ENCODE assay signal across 10 cellular contexts in genomic region chr6:143449082-143449481, GRCh38. TPM values are rescaled to one million over a fixed set of nuclear protein-coding genes. Genes with fewer than 3 reads are reported as not detected.
DNase-seq lines count a peak whose midpoint lies in the region; ATAC-seq and TF ChIP-seq lines count a peak whose summit lies in the region.
"Had no signal": no experiment of that assay in that cellular context is flagged by ENCODE, and none has a peak within 500 bp of the region (broad histone marks: within the 10 kb centered on the region; RNA-seq: fewer than 3 reads in every experiment).

No MANE protein-coding gene starts in this region.

- H3K36me3 ChIP-seq in SJCRH30 (no peaks in the 10 kb centered on the region; the same call in 1 of the 2 replicates), H7 (replicated peaks; ENCODE audit: control insufficient read depth, insufficient read depth, low read length) (no peaks in the 10 kb centered on the region)

- H3K27me3 ChIP-seq in SJCRH30 (no peaks in the 10 kb centered on the region), H7 (ENCODE audit: control insufficient read depth, insufficient read depth, low read length) (no peaks in the 10 kb centered on the region)

- DNase-seq in activated naive CD4-positive, alpha-beta T cell treated with anti-CD3 and anti-CD28 coated beads for 36 hours, result no peak
- DNase-seq in activated naive CD4-positive, alpha-beta T cell treated with anti-CD3 and anti-CD28 coated beads, Interleukin-2, amount 50 U/mL, for 16 hours, result no peak
- no peak for DNase-seq in SJCRH30
- DNase-seq in foreskin fibroblast, result no peak
- no peak for DNase-seq in stimulated activated naive B cell treated with anti-CD40 and anti-IgM and Interleukin-4, amounts not matched to agents 10 μg/mL and 1 μg/mL and 100 μg/mL, for 72 hours
- DNase-seq in H7, result no peak
- DNase-seq in NK-92 treated with Interleukin-12 subunit alpha and Interleukin-12 subunit beta, amount 100 ng/mL, for 24 hours (lab: John Stamatoyannopoulos, UW), result no peak
- DNase-seq: NCI-H1436, SIG-M5 had no signal

- H3K27ac Mint-ChIP-seq in activated naive CD4-positive, alpha-beta T cell treated with anti-CD3 and anti-CD28 coated beads for 36 hours, result no peak overlapping the region
- H3K27ac Mint-ChIP-seq in stimulated activated naive B cell treated with anti-CD40 and anti-IgM and Interleukin-4, amounts not matched to agents 10 μg/mL and 1 μg/mL and 100 μg/mL, for 72 hours, result no peak overlapping the region

- no peak for TF ChIP-seq CTCF in foreskin fibroblast (IDR thresholded peaks at IDR 0.05; ENCODE audit: low read depth, low read length)

- no peaks in the 10 kb centered on the region for H3K27me3 Mint-ChIP-seq in activated naive CD4-positive, alpha-beta T cell treated with anti-CD3 and anti-CD28 coated beads for 36 hours (ENCODE audit: low read depth)
- no peaks in the 10 kb centered on the region for H3K27me3 Mint-ChIP-seq in stimulated activated naive B cell treated with anti-CD40 and anti-IgM and Interleukin-4, amounts not matched to agents 10 μg/mL and 1 μg/mL and 100 μg/mL, for 72 hours

- H3K27ac ChIP-seq in SJCRH30, result no peak overlapping the region; the same call in 1 of the 2 replicates

- no peaks in the 10 kb centered on the region for H3K9me3 ChIP-seq in SJCRH30 (replicated peaks)

- H3K4me1 ChIP-seq in SJCRH30, result peaks cover 7% of the 10 kb centered on the region

- CTCF ChIA-PET in activated naive CD4-positive, alpha-beta T cell treated with anti-CD3 and anti-CD28 coated beads for 36 hours (lab: Charles Lee), result no interaction called here

- no peak for ATAC-seq in stimulated activated naive B cell treated with anti-CD40 and anti-IgM and Interleukin-4, amounts not matched to agents 10 μg/mL and 1 μg/mL and 100 μg/mL, for 72 hours (replicated peaks)
- no peak for ATAC-seq in GM18909 (IDR thresholded peaks at IDR 0.05; ENCODE audit: poor library complexity, unreplicated experiment)

- H3K9me3 Mint-ChIP-seq in activated naive CD4-positive, alpha-beta T cell treated with anti-CD3 and anti-CD28 coated beads for 36 hours, result no peaks in the 10 kb centered on the region
- H3K9me3 Mint-ChIP-seq in stimulated activated naive B cell treated with anti-CD40 and anti-IgM and Interleukin-4, amounts not matched to agents 10 μg/mL and 1 μg/mL and 100 μg/mL, for 72 hours, result no peaks in the 10 kb centered on the region

- intact Hi-C loops in activated naive CD4-positive, alpha-beta T cell treated with anti-CD3 and anti-CD28 coated beads for 36 hours (cut with micrococcal nuclease), result no loop called here

- H3K4me1 Mint-ChIP-seq in activated naive CD4-positive, alpha-beta T cell treated with anti-CD3 and anti-CD28 coated beads for 36 hours (ENCODE audit: low read depth), result peaks cover 41% of the 10 kb centered on the region
- peaks cover 15 to 25% of the 10 kb centered on the region in 2 donors for H3K4me1 Mint-ChIP-seq in stimulated activated naive B cell treated with anti-CD40 and anti-IgM and Interleukin-4, amounts not matched to agents 10 μg/mL and 1 μg/mL and 100 μg/mL, for 72 hours

- H3K4me3 ChIP-seq in SJCRH30, result peak overlapping the region; percentile 68
- peak overlapping the region; percentile 77 to 99 for H3K4me3 ChIP-seq in foreskin fibroblast (ENCODE audit: low read depth in 1 of 2, low read length in 2 of 2)
- no peak overlapping the region for H3K4me3 ChIP-seq in H7 (ENCODE audit: insufficient read depth, low read depth, low read length)

- peaks cover 16% of the 10 kb centered on the region for H3K36me3 Mint-ChIP-seq in activated naive CD4-positive, alpha-beta T cell treated with anti-CD3 and anti-CD28 coated beads for 36 hours (ENCODE audit: low read depth)
- peaks cover 7 to 11% of the 10 kb centered on the region in 2 donors for H3K36me3 Mint-ChIP-seq in stimulated activated naive B cell treated with anti-CD40 and anti-IgM and Interleukin-4, amounts not matched to agents 10 μg/mL and 1 μg/mL and 100 μg/mL, for 72 hours

- peak overlapping the region; percentile 100 for H3K4me3 Mint-ChIP-seq in activated naive CD4-positive, alpha-beta T cell treated with anti-CD3 and anti-CD28 coated beads for 36 hours
- H3K4me3 Mint-ChIP-seq in stimulated activated naive B cell treated with anti-CD40 and anti-IgM and Interleukin-4, amounts not matched to agents 10 μg/mL and 1 μg/mL and 100 μg/mL, for 72 hours, result peak overlapping the region; percentile 92 to 99

RNA-seq across cellular contexts. Expression of gene ADAT2, which starts 1.4 kb away (rescaled TPM):
- 10 to 100 TPM; 36.8 to 39.5 TPM for total RNA-seq in activated naive CD4-positive, alpha-beta T cell treated with anti-CD3 and anti-CD28 coated beads for 36 hours
- total RNA-seq in SJCRH30 (2014; rRNA removed; shearing (Covaris generic)), result 6.2 and 11.1 TPM in 2 replicates
- total RNA-seq in H7 (2014; rRNA removed; shearing (Covaris generic)), result 3.8 and 9.1 TPM in 2 replicates

RNA-seq across cellular contexts. Expression of gene PEX3, which starts 1.5 kb away (rescaled TPM):
- 10 to 100 TPM; 10.8 to 11.9 TPM for total RNA-seq in activated naive CD4-positive, alpha-beta T cell treated with anti-CD3 and anti-CD28 coated beads for 36 hours
- 21.6 and 23.4 TPM in 2 replicates for total RNA-seq in SJCRH30 (2014; rRNA removed; shearing (Covaris generic))
- 21.9 and 24.9 TPM in 2 replicates for total RNA-seq in H7 (2014; rRNA removed; shearing (Covaris generic))
